Comparison of ENCODE assay signal across 8 cellular contexts in genomic region chr22:37559901-37560681, GRCh38. TPM values are rescaled to one million over a fixed set of nuclear protein-coding genes. Genes with fewer than 3 reads are reported as not detected.
DNase-seq lines count a peak whose midpoint lies in the region; ATAC-seq and TF ChIP-seq lines count a peak whose summit lies in the region.

A gene with protein sequence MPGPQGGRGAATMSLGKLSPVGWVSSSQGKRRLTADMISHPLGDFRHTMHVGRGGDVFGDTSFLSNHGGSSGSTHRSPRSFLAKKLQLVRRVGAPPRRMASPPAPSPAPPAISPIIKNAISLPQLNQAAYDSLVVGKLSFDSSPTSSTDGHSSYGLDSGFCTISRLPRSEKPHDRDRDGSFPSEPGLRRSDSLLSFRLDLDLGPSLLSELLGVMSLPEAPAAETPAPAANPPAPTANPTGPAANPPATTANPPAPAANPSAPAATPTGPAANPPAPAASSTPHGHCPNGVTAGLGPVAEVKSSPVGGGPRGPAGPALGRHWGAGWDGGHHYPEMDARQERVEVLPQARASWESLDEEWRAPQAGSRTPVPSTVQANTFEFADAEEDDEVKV (plus strand): TSS chr22:37560480. CDS start chr22:37566350, 5,870 bp downstream.

- H3K27ac ChIP-seq in SJCRH30: peak within 1 kb of the TSS; percentile 84
- peak within 1 kb of the TSS; percentile 93 for H3K27ac ChIP-seq in epithelial cell of prostate
- H3K27ac ChIP-seq in mesodermal cell (ENCODE audit: low read depth, low read length, severe bottlenecking): peak within 1 kb of the TSS; percentile 97
- peak within 1 kb of the TSS; percentile 97 to 99 (median 99) for H3K27ac ChIP-seq in transverse colon

- no peak for TF ChIP-seq EP300 in transverse colon (IDR thresholded peaks at IDR 0.05; ENCODE audit: low read depth)

- 2 to 3% methylated on average over 37 to 61 of the region's 85 CpGs for WGBS in mesodermal cell (ENCODE audit: insufficient coverage in 2 of 2), 2 experiments
- 7 to 16% methylated on average over 7 to 29 of the region's 85 CpGs for WGBS in transverse colon (ENCODE audit: low coverage in 1 of 2), 2 donors

- no peak for TF ChIP-seq CTCF in Caco-2 (IDR thresholded peaks at IDR 0.05; ENCODE audit: insufficient read depth in 1 of 2, low read depth in 1 of 2, low read length in 1 of 2, severe bottlenecking in 1 of 2, unreplicated experiment in 1 of 2)
- TF ChIP-seq CTCF in transverse colon (IDR thresholded peaks at IDR 0.05): no peak

- peak within 1 kb of the TSS; percentile 81 for H3K4me3 ChIP-seq in Caco-2 (ENCODE audit: low read depth, low read length)
- peak within 1 kb of the TSS; percentile 98 for H3K4me3 ChIP-seq in SJCRH30
- peak within 1 kb of the TSS; percentile 77 for H3K4me3 ChIP-seq in mesodermal cell (ENCODE audit: extremely low read depth, insufficient read depth, low read length, poor library complexity, severe bottlenecking)
- H3K4me3 ChIP-seq in transverse colon: peak within 1 kb of the TSS; percentile 64 to 94 (median 78)

- no peaks in the 10 kb centered on the region for H3K27me3 Mint-ChIP-seq in Caco-2 (ENCODE audit: insufficient read depth, unreplicated experiment)

- H3K4me1 ChIP-seq in Caco-2 (peaks cover 50% of the 10 kb centered on the region), SJCRH30 (peaks cover 18% of the 10 kb centered on the region), mesodermal cell (ENCODE audit: control insufficient read depth, insufficient read depth, low read length, poor library complexity, severe bottlenecking) (peaks cover 47% of the 10 kb centered on the region), transverse colon (peaks cover 33 to 51% (median 44%) of the 10 kb centered on the region in 4 donors)

- DNase-seq in Caco-2 (peak; percentile 64 to 75), SJCRH30 (peak; percentile 61 to 62), epithelial cell of prostate (ENCODE audit: low read depth, low spot score) (no peak), transverse colon (peak; percentile 75), DMS79 treated with DMSO at 0.1 percent for 48 hours (lab: John Stamatoyannopoulos, UW) (no peak)
- no peak for DNase-seq in stimulated activated CD4-positive, alpha-beta T cell treated with anti-CD3 and anti-CD28 coated beads, Interleukin-4, amount 100 ng/mL, for 4 hours

- H3K27ac Mint-ChIP-seq in Caco-2 (ENCODE audit: unreplicated experiment): peak within 1 kb of the TSS; percentile 70

- POLR2A ChIA-PET in Caco-2 (lab: Charles Lee): interaction anchor here (0.6 to 1.1 kb wide), 5 partner anchors 13 to 65 kb away, joined by 3 to 7 read pairs (median 6); partner anchors contain the start of gene LGALS2

- H3K9me3 ChIP-seq in Caco-2 (no peaks in the 10 kb centered on the region), SJCRH30 (replicated peaks) (no peaks in the 10 kb centered on the region), mesodermal cell (ENCODE audit: control insufficient read depth, low read length) (no peaks in the 10 kb centered on the region), transverse colon (no peaks in the 10 kb centered on the region)

- H3K27me3 ChIP-seq in Caco-2 (replicated peaks; ENCODE audit: control insufficient read depth, insufficient read depth, low read length): no peaks in the 10 kb centered on the region
- H3K27me3 ChIP-seq in SJCRH30: no peaks in the 10 kb centered on the region; the same call in 1 of the 2 replicates
- H3K27me3 ChIP-seq in transverse colon: no peaks in the 10 kb centered on the region

- BruUV-seq in Caco-2 (replicated peaks; lab: Mats Ljungman, UMichigan): TSS peak; percentile 67

- ATAC-seq in GM18519 (IDR thresholded peaks at IDR 0.05; ENCODE audit: low FRiP score, unreplicated experiment): no peak

- H3K36me3 ChIP-seq in Caco-2 (ENCODE audit: control insufficient read depth, insufficient read depth, low read length): no peaks in the 10 kb centered on the region
- H3K36me3 ChIP-seq in SJCRH30: no peaks in the 10 kb centered on the region; the same call in 1 of the 2 replicates
- H3K36me3 ChIP-seq in mesodermal cell (ENCODE audit: control insufficient read depth, insufficient read depth, low read length): peaks cover 20% of the 10 kb centered on the region
- no peaks in the 10 kb centered on the region for H3K36me3 ChIP-seq in transverse colon

- peaks cover 31% of the 10 kb centered on the region for H3K4me1 Mint-ChIP-seq in Caco-2 (ENCODE audit: low read depth, unreplicated experiment)

- CTCF ChIA-PET in Caco-2 (lab: Charles Lee): interaction anchor here (0.9 to 1.2 kb wide), 3 partner anchors 9 to 32 kb away, joined by 3 to 4 read pairs (median 3); no protein-coding TSS in a partner anchor

- TF ChIP-seq POLR2A in transverse colon (IDR thresholded peaks at IDR 0.05): peak; percentile 32

- H3K9me3 Mint-ChIP-seq in Caco-2 (ENCODE audit: unreplicated experiment): no peaks in the 10 kb centered on the region

- peaks cover 38% of the 10 kb centered on the region for H3K36me3 Mint-ChIP-seq in Caco-2 (ENCODE audit: insufficient read depth, unreplicated experiment)

- intact Hi-C loops in Caco-2 (cut with micrococcal nuclease; ENCODE audit: unreplicated experiment) (no loop called here), transverse colon (cut with DNase I; ENCODE audit: low total_unique reads) (no loop called here)

- in situ Hi-C loops in transverse colon (cut with MboI; ENCODE audit: low pct_ligation_motif_present in 1 of 4, low pct_unique_long_range_greater_than_20kb in 1 of 4, low sequenced_read_pairs in 3 of 4): no loop called here

- H3K4me3 Mint-ChIP-seq in Caco-2 (ENCODE audit: unreplicated experiment): peak within 1 kb of the TSS; percentile 76

RNA-seq across cellular contexts. Expression of the gene that starts here (rescaled TPM):
- 75.0 and 76.1 TPM in 2 replicates for total RNA-seq in Caco-2 (2022)
- total RNA-seq in SJCRH30 (2014; rRNA removed; shearing (Covaris generic)): 11.9 and 12.4 TPM in 2 replicates
- polyA plus RNA-seq in mesodermal cell (2013, experiment 1 of 2): 82.1 TPM
- polyA plus RNA-seq in mesodermal cell (2013, experiment 2 of 2): 64.8 TPM
- total RNA-seq in transverse colon: 10 to 100 TPM; 27.3 to 52.9 (median 28.9) TPM

Comparison
In these comparisons a context has a peak if more than half of its experiments do, and no peak if none do; other contexts are left out.
1. DNase-seq: peak in Caco-2 (2 of 2), SJCRH30 (2 of 2) and transverse colon (single experiment); none in epithelial cell of prostate (single experiment), DMS79 treated with DMSO at 0.1 percent for 48 hours (single experiment) and stimulated activated CD4-positive, alpha-beta T cell treated with anti-CD3 and anti-CD28 coated beads, Interleukin-4, amount 100 ng/mL, for 4 hours (0 of 2).
2. Peak in every context shown above with its lines, with median percentiles within 50 percentile points of each other: H3K4me3 ChIP-seq and H3K27ac ChIP-seq.